36 cellular contexts compared by ENCODE assay signal in the genomic region with DNA sequence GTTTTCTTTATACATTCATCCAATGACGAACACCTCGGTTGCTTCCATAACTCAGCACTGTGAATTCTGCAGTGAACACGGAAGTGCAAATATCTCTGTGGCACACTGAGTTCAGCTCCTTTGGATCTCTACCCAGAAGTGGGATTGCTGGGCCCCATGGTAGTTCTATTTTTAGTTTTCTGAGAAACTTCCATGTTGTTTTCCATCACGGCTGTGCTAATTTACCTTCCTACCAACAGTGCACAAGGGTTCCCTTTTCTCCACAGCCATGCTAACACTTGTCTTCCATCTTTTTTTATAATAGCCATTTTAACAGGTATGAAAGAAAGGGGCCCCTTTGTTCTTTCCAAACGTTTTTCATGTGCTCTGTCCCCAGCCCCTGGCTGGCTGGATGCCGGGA. TPM values are rescaled to one million over a fixed set of nuclear protein-coding genes. Genes with fewer than 3 reads are reported as not detected.
"Had no signal": no experiment of that assay in that cellular context is flagged by ENCODE, and none has a peak within 500 bp of the region (broad histone marks: within the 10 kb centered on the region; RNA-seq: fewer than 3 reads in every experiment).

No MANE protein-coding gene starts in this region.

- DNase-seq: activated B cell treated with CpG ODN at 0.5 μM for 24 hours; activated CD4-positive, alpha-beta memory T cell treated with anti-CD3 and anti-CD28 coated beads for 36 hours; activated CD4-positive, alpha-beta T cell treated with anti-CD3 and anti-CD28 coated beads for 48 hours; activated CD4-positive, alpha-beta T cell treated with anti-CD3 and anti-CD28 coated beads, Interleukin-2, amount 50 U/mL, for 1 hour; activated CD4-positive, alpha-beta T cell treated with anti-CD3 and anti-CD28 coated beads, Interleukin-2, amount 50 U/mL, for 4 hours; activated CD4-positive, CD25-positive, alpha-beta regulatory T cell treated with anti-CD3 and anti-CD28 coated beads, Interleukin-2, amount 50 U/mL, for 72 hours; activated CD8-positive, alpha-beta memory T cell treated with anti-CD3 and anti-CD28 coated beads, Interleukin-2, amount 50 U/mL, for 4 hours; activated CD8-positive, alpha-beta T cell treated with anti-CD3 and anti-CD28 coated beads for 36 hours; activated effector memory CD4-positive, alpha-beta T cell treated with anti-CD3 and anti-CD28 coated beads, Interleukin-2, amount 50 U/mL, for 16 hours; activated gamma-delta T cell treated with Interleukin-2 at 50 U/mL for 16 hours; activated naive CD4-positive, alpha-beta T cell; activated naive CD4-positive, alpha-beta T cell treated with anti-CD3 and anti-CD28 coated beads for 36 hours; activated naive CD4-positive, alpha-beta T cell treated with anti-CD3 and anti-CD28 coated beads, Interleukin-2, amount 50 U/mL, for 16 hours; activated naive CD8-positive, alpha-beta T cell treated with anti-CD3 and anti-CD28 coated beads for 36 hours; activated T-cell treated with anti-CD3 and anti-CD28 coated beads for 4 hours; activated T-cell treated with anti-CD3 and anti-CD28 coated beads, Interleukin-2, amount 50 U/mL, for 1 hour; activated T-cell treated with anti-CD3 and anti-CD28 coated beads, Interleukin-2, amount 50 U/mL, for 4 hours; activated T-cell treated with anti-CD3 and anti-CD28 coated beads, Interleukin-2, amount 50 U/mL, for 72 hours; adrenal gland; amniotic stem cell; aorta; body of pancreas; brain microvascular endothelial cell; central memory CD4-positive, alpha-beta T cell; colonic mucosa; T-helper 2 cell; T-helper 9 cell had no signal

- H3K27ac Mint-ChIP-seq: activated B cell treated with CpG ODN at 0.5 μM for 24 hours; activated CD4-positive, alpha-beta memory T cell treated with anti-CD3 and anti-CD28 coated beads for 36 hours; activated CD8-positive, alpha-beta T cell treated with anti-CD3 and anti-CD28 coated beads for 36 hours; activated naive CD4-positive, alpha-beta T cell treated with anti-CD3 and anti-CD28 coated beads for 36 hours; activated naive CD4-positive, alpha-beta T cell treated with anti-CD3 and anti-CD28 coated beads, Interleukin-2, amount 50 U/mL, for 72 hours; activated naive CD8-positive, alpha-beta T cell treated with anti-CD3 and anti-CD28 coated beads for 36 hours; activated T-cell treated with anti-CD3 and anti-CD28 coated beads, Interleukin-2, amount 50 U/mL, for 72 hours; activated T-helper 1 cell treated with anti-CD3 and anti-CD28 coated beads, Interleukin-12 subunit alpha, Interleukin-12 subunit beta, Interleukin-2, Interleukin-4 antibody, amounts not matched to agents 30 ng/mL and 10 ng/mL and 1 ng/mL, durations not matched to agents 14 hours and 24 hours and 36 hours; activated T-helper 17 cell treated with anti-CD3 and anti-CD28 coated beads, Interleukin-2, amount 50 U/mL, for 72 hours; T-helper 2 cell treated with Interferon-gamma antibody and Interleukin-4, amounts not matched to agents 5 μg/mL and 100 μg/mL, for 36 hours had no signal

- H3K4me1 Mint-ChIP-seq: activated B cell treated with CpG ODN at 0.5 μM for 24 hours; activated naive CD8-positive, alpha-beta T cell treated with anti-CD3 and anti-CD28 coated beads for 36 hours; activated T-helper 17 cell treated with anti-CD3 and anti-CD28 coated beads, Interleukin-2, amount 50 U/mL, for 72 hours had no signal

- H3K27ac ChIP-seq: adrenal gland, body of pancreas, brain microvascular endothelial cell, breast epithelium, colonic mucosa, VCaP had no signal

- H3K4me1 ChIP-seq: adrenal gland, body of pancreas, breast epithelium, colonic mucosa had no signal

- H3K4me3 Mint-ChIP-seq: activated B cell treated with CpG ODN at 0.5 μM for 24 hours; activated CD4-positive, alpha-beta memory T cell treated with anti-CD3 and anti-CD28 coated beads for 36 hours; activated CD8-positive, alpha-beta T cell treated with anti-CD3 and anti-CD28 coated beads for 36 hours; activated naive CD4-positive, alpha-beta T cell treated with anti-CD3 and anti-CD28 coated beads for 36 hours; activated naive CD8-positive, alpha-beta T cell treated with anti-CD3 and anti-CD28 coated beads for 36 hours; activated T-cell treated with anti-CD3 and anti-CD28 coated beads, Interleukin-2, amount 50 U/mL, for 4 hours; activated T-cell treated with anti-CD3 and anti-CD28 coated beads, Interleukin-2, amount 50 U/mL, for 72 hours; activated T-helper 1 cell treated with anti-CD3 and anti-CD28 coated beads, Interleukin-12 subunit alpha, Interleukin-12 subunit beta, Interleukin-2, Interleukin-4 antibody, amounts not matched to agents 30 ng/mL and 10 ng/mL and 1 ng/mL, durations not matched to agents 14 hours and 24 hours and 36 hours; activated T-helper 17 cell treated with anti-CD3 and anti-CD28 coated beads, Interleukin-2, amount 50 U/mL, for 72 hours; T-helper 2 cell treated with Interferon-gamma antibody and Interleukin-4, amounts not matched to agents 5 μg/mL and 100 μg/mL, for 36 hours had no signal

- H3K36me3 Mint-ChIP-seq: activated CD4-positive, alpha-beta memory T cell treated with anti-CD3 and anti-CD28 coated beads for 36 hours; activated naive CD4-positive, alpha-beta T cell treated with anti-CD3 and anti-CD28 coated beads, Interleukin-2, amount 50 U/mL, for 72 hours; activated naive CD8-positive, alpha-beta T cell treated with anti-CD3 and anti-CD28 coated beads for 36 hours had no signal

- H3K9me3 ChIP-seq: adrenal gland, body of pancreas, breast epithelium, colonic mucosa had no signal

- H3K27me3 ChIP-seq: adrenal gland, brain microvascular endothelial cell, colonic mucosa had no signal

- H3K9me3 Mint-ChIP-seq: activated B cell treated with CpG ODN at 0.5 μM for 24 hours; activated CD4-positive, alpha-beta memory T cell treated with anti-CD3 and anti-CD28 coated beads for 36 hours; activated CD8-positive, alpha-beta T cell treated with anti-CD3 and anti-CD28 coated beads for 36 hours; activated naive CD4-positive, alpha-beta T cell treated with anti-CD3 and anti-CD28 coated beads for 36 hours; activated naive CD4-positive, alpha-beta T cell treated with anti-CD3 and anti-CD28 coated beads, Interleukin-2, amount 50 U/mL, for 72 hours; activated naive CD8-positive, alpha-beta T cell treated with anti-CD3 and anti-CD28 coated beads for 36 hours; activated T-cell treated with anti-CD3 and anti-CD28 coated beads, Interleukin-2, amount 50 U/mL, for 4 hours; activated T-cell treated with anti-CD3 and anti-CD28 coated beads, Interleukin-2, amount 50 U/mL, for 72 hours; activated T-helper 1 cell treated with anti-CD3 and anti-CD28 coated beads, Interleukin-12 subunit alpha, Interleukin-12 subunit beta, Interleukin-2, Interleukin-4 antibody, amounts not matched to agents 30 ng/mL and 10 ng/mL and 1 ng/mL, durations not matched to agents 14 hours and 24 hours and 36 hours; activated T-helper 17 cell treated with anti-CD3 and anti-CD28 coated beads, Interleukin-2, amount 50 U/mL, for 72 hours; T-helper 2 cell treated with Interferon-gamma antibody and Interleukin-4, amounts not matched to agents 5 μg/mL and 100 μg/mL, for 36 hours had no signal

- H3K27me3 Mint-ChIP-seq: activated T-helper 17 cell treated with anti-CD3 and anti-CD28 coated beads, Interleukin-2, amount 50 U/mL, for 72 hours had no signal

- ATAC-seq: activated CD8-positive, alpha-beta T cell treated with anti-CD3 and anti-CD28 coated beads for 36 hours; activated naive CD4-positive, alpha-beta T cell treated with anti-CD3 and anti-CD28 coated beads, Interleukin-2, amount 50 U/mL, for 72 hours; activated T-cell treated with anti-CD3 and anti-CD28 coated beads, Interleukin-2, amount 50 U/mL, for 4 hours; activated T-cell treated with anti-CD3 and anti-CD28 coated beads, Interleukin-2, amount 50 U/mL, for 72 hours; activated T-helper 17 cell treated with anti-CD3 and anti-CD28 coated beads, Interleukin-2, amount 50 U/mL, for 72 hours; body of pancreas had no signal

RNA-seq across cellular contexts. Expression of a gene that starts 30.2 kb away (rescaled TPM):
- total RNA-seq: activated B cell treated with CpG ODN at 0.5 μM for 24 hours; activated CD4-positive, alpha-beta memory T cell treated with anti-CD3 and anti-CD28 coated beads for 36 hours; activated CD8-positive, alpha-beta memory T cell treated with anti-CD3 and anti-CD28 coated beads for 36 hours; activated CD8-positive, alpha-beta T cell treated with anti-CD3 and anti-CD28 coated beads for 36 hours; activated naive CD4-positive, alpha-beta T cell treated with anti-CD3 and anti-CD28 coated beads for 36 hours; activated naive CD4-positive, alpha-beta T cell treated with anti-CD3 and anti-CD28 coated beads, Interleukin-2, amount 50 U/mL, for 72 hours; activated naive CD8-positive, alpha-beta T cell treated with anti-CD3 and anti-CD28 coated beads for 36 hours; activated T-cell treated with anti-CD3 and anti-CD28 coated beads, Interleukin-2, amount 50 U/mL, for 4 hours; activated T-cell treated with anti-CD3 and anti-CD28 coated beads, Interleukin-2, amount 50 U/mL, for 72 hours; activated T-helper 1 cell treated with anti-CD3 and anti-CD28 coated beads, Interleukin-12 subunit alpha, Interleukin-12 subunit beta, Interleukin-2, Interleukin-4 antibody, amounts not matched to agents 30 ng/mL and 10 ng/mL and 1 ng/mL, durations not matched to agents 14 hours and 24 hours and 36 hours; activated T-helper 17 cell treated with anti-CD3 and anti-CD28 coated beads, Interleukin-2, amount 50 U/mL, for 72 hours; chondrocyte; T-helper 1 cell treated with Interleukin-12 subunit alpha and Interleukin-12 subunit beta and Interleukin-4 antibody, amounts not matched to agents 30 ng/mL and 1 ng/mL, for 36 hours had no signal
